ENCODE assay signal across 27 cellular contexts in the genomic region with DNA sequence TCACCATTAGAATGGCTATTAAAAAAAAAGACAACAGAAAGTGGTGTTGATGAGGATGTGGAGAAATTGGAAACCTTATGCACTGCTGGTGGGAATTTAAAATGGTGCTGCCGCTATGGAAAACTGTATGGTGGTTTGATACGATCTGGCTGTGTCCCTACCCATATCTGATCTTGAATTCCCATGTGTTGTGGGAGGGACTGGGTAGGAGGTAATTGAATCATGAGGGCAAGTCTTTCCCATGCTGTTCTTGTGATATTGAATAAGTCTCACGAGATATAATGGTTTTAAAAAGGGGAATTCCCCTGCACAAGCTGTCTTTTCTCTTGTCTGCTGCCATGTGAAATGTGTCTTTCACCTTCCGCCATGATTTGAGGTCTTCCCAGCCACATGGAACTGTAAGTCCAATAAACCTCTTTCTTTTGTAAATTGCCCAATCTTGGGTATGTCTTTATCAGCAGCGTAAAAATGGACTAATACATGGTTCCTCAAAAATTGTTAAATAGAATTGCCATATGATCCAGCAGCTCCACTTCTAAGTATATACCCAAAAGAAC. TPM values are rescaled to one million over a fixed set of nuclear protein-coding genes. Genes with fewer than 3 reads are reported as not detected.
DNase-seq lines count a peak whose midpoint lies in the region; ATAC-seq, FAIRE-seq and TF ChIP-seq lines count a peak whose summit lies in the region.
"Had no signal": no experiment of that assay in that cellular context is flagged by ENCODE, and none has a peak within 500 bp of the region (broad histone marks: within the 10 kb centered on the region; RNA-seq: fewer than 3 reads in every experiment).

No MANE protein-coding gene starts in this region.

- no peak for TF ChIP-seq RAD21 in K562 (CRISPR knock-in tag; conservative IDR thresholded peaks at IDR 0.05 in 1 of 2, IDR thresholded peaks at IDR 0.05 in 1 of 2)

- no peak for DNase-seq in stimulated activated naive CD8-positive, alpha-beta T cell treated with anti-CD3 and anti-CD28 coated beads, Interleukin-15, Interleukin-2, amounts not matched to agents 100 U/mL and 50 U/mL, for 24 hours
- DNase-seq in SK-N-DZ (ENCODE audit: low spot score) (peak; percentile 20), K562 (ENCODE audit: extremely low read depth in 1 of 4, low spot score in 3 of 4) (no peak), NAMALWA (ENCODE audit: low spot score) (no peak)
- no peak for DNase-seq in stimulated activated naive CD8-positive, alpha-beta T cell treated with anti-CD3 and anti-CD28 coated beads, Interleukin-15, amount 100 ng/mL, for 72 hours
- no peak for DNase-seq in effector memory CD8-positive, alpha-beta T cell
- DNase-seq in stimulated activated CD4-positive, alpha-beta T cell treated with anti-CD3 and anti-CD28 coated beads, Interleukin-12 subunit alpha, Interleukin-12 subunit beta, amount 100 ng/mL, for 4 hours, result no peak
- DNase-seq: activated CD4-positive, alpha-beta T cell treated with anti-CD3 and anti-CD28 coated beads for 4 hours; central memory CD4-positive, alpha-beta T cell; DMS53; GDM1; lower lobe of right lung; mucosa of descending colon; MV-4-11; NCI-H1694; NCI-H524; right lobe of liver; SHP77; SW 1271; transverse colon had no signal

- peaks cover 90% of the 10 kb centered on the region for H3K36me3 Mint-ChIP-seq in stimulated activated naive CD8-positive, alpha-beta T cell treated with anti-CD3 and anti-CD28 coated beads, Interleukin-15, Interleukin-2, amounts not matched to agents 100 ng/mL and 50 ng/mL, for 24 hours (ENCODE audit: low read depth)
- H3K36me3 Mint-ChIP-seq in effector memory CD8-positive, alpha-beta T cell (ENCODE audit: insufficient read depth), result peaks cover 73% of the 10 kb centered on the region
- H3K36me3 Mint-ChIP-seq: neural progenitor cell had no signal

- H3K27ac ChIP-seq in K562 (ENCODE audit: extremely low read depth, low read depth, low read length), result no peak overlapping the region
- H3K27ac ChIP-seq: KMS-11, lower lobe of right lung, neural progenitor cell, right lobe of liver, transverse colon had no signal

- H3K36me3 ChIP-seq in K562 (ENCODE audit: control insufficient read depth, insufficient read depth, low read length), result peaks cover 70% of the 10 kb centered on the region; the same call in 2 of the 3 replicates
- H3K36me3 ChIP-seq: neural progenitor cell had no signal

- peak overlapping the region; percentile 76 for H3K27ac Mint-ChIP-seq in stimulated activated naive CD8-positive, alpha-beta T cell treated with anti-CD3 and anti-CD28 coated beads, Interleukin-15, Interleukin-2, amounts not matched to agents 100 ng/mL and 50 ng/mL, for 24 hours
- H3K27ac Mint-ChIP-seq in stimulated activated naive CD8-positive, alpha-beta T cell treated with anti-CD3 and anti-CD28 coated beads, Interleukin-15, amount 100 ng/mL, for 72 hours, result peak overlapping the region; percentile 28 to 57
- H3K27ac Mint-ChIP-seq in effector memory CD8-positive, alpha-beta T cell, result peak overlapping the region in 1 of 2 donors; percentile 33
- H3K27ac Mint-ChIP-seq: neural progenitor cell had no signal

- intact Hi-C loops in K562 (cut with micrococcal nuclease), result no loop called here

- 61% methylated on average over 5 of the region's 5 CpGs for WGBS in K562 (ENCODE audit: insufficient coverage, low coverage, missing lambda C conversion rate)

- peaks cover 71% of the 10 kb centered on the region for H3K4me1 Mint-ChIP-seq in stimulated activated naive CD8-positive, alpha-beta T cell treated with anti-CD3 and anti-CD28 coated beads, Interleukin-15, Interleukin-2, amounts not matched to agents 100 ng/mL and 50 ng/mL, for 24 hours (ENCODE audit: low read depth)
- H3K4me1 Mint-ChIP-seq in stimulated activated naive CD8-positive, alpha-beta T cell treated with anti-CD3 and anti-CD28 coated beads, Interleukin-15, amount 100 ng/mL, for 72 hours, result peaks cover 86% of the 10 kb centered on the region
- H3K4me1 Mint-ChIP-seq in effector memory CD8-positive, alpha-beta T cell (ENCODE audit: low read depth in 2 of 2), result peaks cover 34 to 56% of the 10 kb centered on the region in 2 donors

- in situ Hi-C loops in K562 (cut with MboI), result no loop called here

- no peak for TF ChIP-seq CTCF in K562 (IDR thresholded peaks at IDR 0.05 in 2 of 3, conservative IDR thresholded peaks at IDR 0.05 in 1 of 3; ENCODE audit: insufficient read depth in 2 of 3, low read depth in 1 of 3, low read length in 3 of 3)

- no peak for ATAC-seq in stimulated activated naive CD8-positive, alpha-beta T cell treated with anti-CD3 and anti-CD28 coated beads, Interleukin-15, Interleukin-2, amounts not matched to agents 100 U/mL and 50 U/mL, for 24 hours
- no peak for ATAC-seq in K562
- no peak for ATAC-seq in stimulated activated naive CD8-positive, alpha-beta T cell treated with anti-CD3 and anti-CD28 coated beads, Interleukin-15, amount 100 ng/mL, for 72 hours
- ATAC-seq in effector memory CD8-positive, alpha-beta T cell (replicated peaks), result no peak
- ATAC-seq: lower lobe of right lung, mucosa of descending colon, right lobe of liver had no signal

- H2AFZ ChIP-seq in K562 (ENCODE audit: low read depth, low read length), result no peak overlapping the region
- H2AFZ ChIP-seq: neural progenitor cell had no signal

- FAIRE-seq in K562 (lab: Jason Lieb, UNC), result no peak
- FAIRE-seq: astrocyte, HTR-8/SVneo had no signal

- H3K9ac ChIP-seq in K562 (ENCODE audit: insufficient read depth in 1 of 2, low read depth in 2 of 2, low read length in 2 of 2), result no peak overlapping the region
- H3K9ac ChIP-seq: KMS-11, neural progenitor cell had no signal

- H3K4me1 ChIP-seq in K562 (replicated peaks in 1 of 2; ENCODE audit: control insufficient read depth in 2 of 2, insufficient read depth in 2 of 2, low read length in 2 of 2), result peaks cover 6 to 9% of the 10 kb centered on the region in 2 experiments; a peak in 3 of 5 replicates

- BruUV-seq in K562 (replicated peaks; lab: Mats Ljungman, UMichigan), result no TSS peak

- H4K20me1 ChIP-seq in K562 (replicated peaks; ENCODE audit: control insufficient read depth, insufficient read depth, low read length), result no peaks in the 10 kb centered on the region

- H3K4me3 Mint-ChIP-seq in stimulated activated naive CD8-positive, alpha-beta T cell treated with anti-CD3 and anti-CD28 coated beads, Interleukin-15, Interleukin-2, amounts not matched to agents 100 ng/mL and 50 ng/mL, for 24 hours, result peak overlapping the region; percentile 88
- H3K4me3 Mint-ChIP-seq in stimulated activated naive CD8-positive, alpha-beta T cell treated with anti-CD3 and anti-CD28 coated beads, Interleukin-15, amount 100 ng/mL, for 72 hours, result peak overlapping the region; percentile 8 to 38
- no peak overlapping the region for H3K4me3 Mint-ChIP-seq in effector memory CD8-positive, alpha-beta T cell
- H3K4me3 Mint-ChIP-seq: neural progenitor cell had no signal

- no peaks in the 10 kb centered on the region for H3K9me3 Mint-ChIP-seq in stimulated activated naive CD8-positive, alpha-beta T cell treated with anti-CD3 and anti-CD28 coated beads, Interleukin-15, Interleukin-2, amounts not matched to agents 100 ng/mL and 50 ng/mL, for 24 hours
- no peaks in the 10 kb centered on the region for H3K9me3 Mint-ChIP-seq in stimulated activated naive CD8-positive, alpha-beta T cell treated with anti-CD3 and anti-CD28 coated beads, Interleukin-15, amount 100 ng/mL, for 72 hours
- H3K9me3 Mint-ChIP-seq in effector memory CD8-positive, alpha-beta T cell, result no peaks in the 10 kb centered on the region
- H3K9me3 Mint-ChIP-seq: neural progenitor cell had no signal

- CTCF ChIA-PET in K562 (lab: Yijun Ruan, JAX; ENCODE audit: low intra/inter-chr PET ratio), result no interaction called here

- H3K27me3 ChIP-seq in K562 (ENCODE audit: control insufficient read depth in 2 of 2, insufficient read depth in 2 of 2, low read length in 2 of 2), result no peaks in the 10 kb centered on the region
- H3K27me3 ChIP-seq: neural progenitor cell, right lobe of liver, transverse colon had no signal

- peaks cover 11% of the 10 kb centered on the region; the same call in 2 of the 3 replicates for H3K79me2 ChIP-seq in K562 (ENCODE audit: control insufficient read depth, insufficient read depth, low read length)

- H3K4me2 ChIP-seq in K562 (ENCODE audit: insufficient read depth, low read length), result no peak overlapping the region
- H3K4me2 ChIP-seq: KMS-11, neural progenitor cell had no signal

- TF ChIP-seq EP300 in K562 (IDR thresholded peaks at IDR 0.05; ENCODE audit: low read length), result no peak

- no peaks in the 10 kb centered on the region for H3K9me1 ChIP-seq in K562 (ENCODE audit: control insufficient read depth, insufficient read depth, low read length)

- no peaks in the 10 kb centered on the region for H3K9me3 ChIP-seq in K562 (replicated peaks; ENCODE audit: control insufficient read depth, insufficient read depth, low read depth, low read length)
- H3K9me3 ChIP-seq: lower lobe of right lung, mucosa of descending colon, right lobe of liver, transverse colon had no signal

- H3K4me3 ChIP-seq in K562, result no peak overlapping the region
- H3K4me3 ChIP-seq: lower lobe of right lung, mucosa of descending colon, neural progenitor cell, right lobe of liver, transverse colon had no signal

- POLR2A ChIA-PET in K562 (lab: Yijun Ruan, JAX), result interaction anchor here (1.4 kb wide), 1 partner anchor 8 kb away, joined by 8 read pairs; no protein-coding TSS in a partner anchor

- no peak for TF ChIP-seq POLR2A in K562 (conservative IDR thresholded peaks at IDR 0.05)

- no peaks in the 10 kb centered on the region for H3K27me3 Mint-ChIP-seq in stimulated activated naive CD8-positive, alpha-beta T cell treated with anti-CD3 and anti-CD28 coated beads, Interleukin-15, Interleukin-2, amounts not matched to agents 100 ng/mL and 50 ng/mL, for 24 hours
- H3K27me3 Mint-ChIP-seq in stimulated activated naive CD8-positive, alpha-beta T cell treated with anti-CD3 and anti-CD28 coated beads, Interleukin-15, amount 100 ng/mL, for 72 hours, result no peaks in the 10 kb centered on the region
- H3K27me3 Mint-ChIP-seq in effector memory CD8-positive, alpha-beta T cell, result no peaks in the 10 kb centered on the region

RNA-seq across cellular contexts. Expression of gene TAP2, which starts 4.9 kb away (rescaled TPM):
- 0.71 and 1.2 TPM in 2 replicates for polyA plus RNA-seq in SK-N-DZ (2014; cell fraction: cytosol; rRNA removed)
- polyA plus RNA-seq in SK-N-DZ (2014; cell fraction: nucleus; rRNA removed), result 0.37 and 1.2 TPM in 2 replicates
- 57.7 and 67.6 TPM in 2 replicates for total RNA-seq in K562 (2011; cell fraction: chromatin; rRNA removed; ENCODE audit: low replicate concordance)
- total RNA-seq in K562 (2011; cell fraction: nucleolus; rRNA removed), result 84.4 and 89.1 TPM in 2 replicates
- 63.3 and 85.4 TPM in 2 replicates for total RNA-seq in K562 (2011; cell fraction: nucleoplasm; rRNA removed)
- total RNA-seq in K562 (2014; rRNA removed) (19.8 and 26.6 TPM in 2 replicates), K562 (2014; rRNA removed; fragmentation: Illumina TruSeq; extraction: Trizol) (12.9 and 18.4 TPM in 2 replicates), K562 (2015; rRNA removed; fragmentation: Illumina TruSeq; extraction: Trizol) (13.9 and 15.2 TPM in 2 replicates), K562 (2021) (47.2 and 53.5 TPM in 2 replicates)
- polyA plus RNA-seq in K562 (2011; rRNA removed) (15.7 and 19.6 TPM in 2 replicates), K562 (2014; fragmentation: Illumina TruSeq; extraction: Trizol) (26.8 and 27.3 TPM in 2 replicates), K562 (2014; fragmentation: Nextera tagmentation; extraction: Ambion mirVana) (1 to 10 TPM; 2.0 to 3.1 TPM), K562 (2014; rRNA removed) (27.7 and 35.3 TPM in 2 replicates)
- 14.2 and 21.5 TPM in 2 replicates for polyA plus RNA-seq in K562 (2011; cell fraction: cytosol; rRNA removed)
- polyA plus RNA-seq in K562 (2011; cell fraction: nucleus; rRNA removed), result 53.7 and 124 TPM in 2 replicates
- 19.9 and 26.3 TPM in 2 replicates for polyA plus RNA-seq in K562 (2012)
- polyA minus RNA-seq in K562 (2011; rRNA and poly(A)+ RNA removed), result 12.2 and 26.6 TPM in 2 replicates
- polyA minus RNA-seq in K562 (2011; cell fraction: cytosol; rRNA and poly(A)+ RNA removed), result 7.1 and 25.6 TPM in 2 replicates
- polyA minus RNA-seq in K562 (2011; cell fraction: nucleus; rRNA and poly(A)+ RNA removed), result 31.2 and 44.6 TPM in 2 replicates

RNA-seq across cellular contexts. Expression of gene PSMB8, which starts 10.2 kb away (rescaled TPM):
- polyA plus RNA-seq in SK-N-DZ (2014; cell fraction: cytosol; rRNA removed), result not detected in 2 replicates
- not detected in 2 replicates for polyA plus RNA-seq in SK-N-DZ (2014; cell fraction: nucleus; rRNA removed)
- total RNA-seq in K562 (2011; cell fraction: chromatin; rRNA removed; ENCODE audit: low replicate concordance), result 0.30 and 0.72 TPM in 2 replicates
- 0.17 TPM in 1 of 2 replicates, not detected in the other for total RNA-seq in K562 (2011; cell fraction: nucleolus; rRNA removed)
- total RNA-seq in K562 (2011; cell fraction: nucleoplasm; rRNA removed), result 0.59 TPM in 1 of 2 replicates, not detected in the other
- total RNA-seq in K562 (2014; rRNA removed) (2.0 and 3.7 TPM in 2 replicates), K562 (2014; rRNA removed; fragmentation: Illumina TruSeq; extraction: Trizol) (1.9 and 2.0 TPM in 2 replicates), K562 (2015; rRNA removed; fragmentation: Illumina TruSeq; extraction: Trizol) (3.2 and 4.0 TPM in 2 replicates), K562 (2021) (2.9 and 3.3 TPM in 2 replicates)
- polyA plus RNA-seq in K562 (2011; rRNA removed) (0.12 and 0.71 TPM in 2 replicates), K562 (2014; fragmentation: Illumina TruSeq; extraction: Trizol) (2.0 and 2.7 TPM in 2 replicates), K562 (2014; fragmentation: Nextera tagmentation; extraction: Ambion mirVana) (1 to 10 TPM; 2.4 to 2.6 TPM), K562 (2014; rRNA removed) (2.8 and 4.4 TPM in 2 replicates)
- 0.37 and 0.66 TPM in 2 replicates for polyA plus RNA-seq in K562 (2011; cell fraction: cytosol; rRNA removed)
- polyA plus RNA-seq in K562 (2011; cell fraction: nucleus; rRNA removed), result 0.11 and 0.47 TPM in 2 replicates
- polyA plus RNA-seq in K562 (2012), result 4.3 and 11.5 TPM in 2 replicates
- 0.18 TPM in 1 of 2 replicates, not detected in the other for polyA minus RNA-seq in K562 (2011; rRNA and poly(A)+ RNA removed)
- polyA minus RNA-seq in K562 (2011; cell fraction: cytosol; rRNA and poly(A)+ RNA removed), result 2.5 TPM in 1 of 2 replicates, not detected in the other
- polyA minus RNA-seq in K562 (2011; cell fraction: nucleus; rRNA and poly(A)+ RNA removed), result 0.13 and 0.44 TPM in 2 replicates

RNA-seq across cellular contexts. Expression of gene HLA-DOB, which starts 16.9 kb away (rescaled TPM):
- 0.21 TPM in 1 of 2 replicates, not detected in the other for polyA plus RNA-seq in SK-N-DZ (2014; cell fraction: cytosol; rRNA removed)
- not detected in 2 replicates for polyA plus RNA-seq in SK-N-DZ (2014; cell fraction: nucleus; rRNA removed)
- total RNA-seq in K562 (2011; cell fraction: chromatin; rRNA removed; ENCODE audit: low replicate concordance), result 15.6 and 18.3 TPM in 2 replicates
- total RNA-seq in K562 (2011; cell fraction: nucleolus; rRNA removed), result 5.8 and 6.8 TPM in 2 replicates
- 8.9 and 15.7 TPM in 2 replicates for total RNA-seq in K562 (2011; cell fraction: nucleoplasm; rRNA removed)
- 0.98 and 1.7 TPM in 2 replicates for total RNA-seq in K562 (2014; rRNA removed)
- total RNA-seq in K562 (2014; rRNA removed; fragmentation: Illumina TruSeq; extraction: Trizol), result 2.3 TPM in 2 replicates
- 1.1 and 1.2 TPM in 2 replicates for total RNA-seq in K562 (2015; rRNA removed; fragmentation: Illumina TruSeq; extraction: Trizol)
- 1.3 and 2.5 TPM in 2 replicates for total RNA-seq in K562 (2021)
- polyA plus RNA-seq in K562 (2011; rRNA removed), result 4.0 and 4.6 TPM in 2 replicates
- 0.92 and 1.8 TPM in 2 replicates for polyA plus RNA-seq in K562 (2011; cell fraction: cytosol; rRNA removed)
- polyA plus RNA-seq in K562 (2011; cell fraction: nucleus; rRNA removed), result 38.4 and 42.2 TPM in 2 replicates
- polyA plus RNA-seq in K562 (2012), result 1.8 and 4.9 TPM in 2 replicates
- 3.7 and 3.8 TPM in 2 replicates for polyA plus RNA-seq in K562 (2014; fragmentation: Illumina TruSeq; extraction: Trizol)
- 1 to 10 TPM; 2.5 to 2.7 TPM for polyA plus RNA-seq in K562 (2014; fragmentation: Nextera tagmentation; extraction: Ambion mirVana)
- polyA plus RNA-seq in K562 (2014; rRNA removed), result 1.8 and 3.2 TPM in 2 replicates
- polyA minus RNA-seq in K562 (2011; rRNA and poly(A)+ RNA removed), result 1.4 and 1.7 TPM in 2 replicates
- polyA minus RNA-seq in K562 (2011; cell fraction: cytosol; rRNA and poly(A)+ RNA removed), result 0.91 TPM in 1 of 2 replicates, not detected in the other
- polyA minus RNA-seq in K562 (2011; cell fraction: nucleus; rRNA and poly(A)+ RNA removed), result 1.6 and 3.0 TPM in 2 replicates
- total RNA-seq: H4, kidney epithelial cell had no signal

RNA-seq across cellular contexts. Expression of gene TAP1, which starts 19.8 kb away (rescaled TPM):
- polyA plus RNA-seq in SK-N-DZ (2014; cell fraction: cytosol; rRNA removed), result not detected in 2 replicates
- not detected in 2 replicates for polyA plus RNA-seq in SK-N-DZ (2014; cell fraction: nucleus; rRNA removed)
- total RNA-seq in K562 (2011; cell fraction: chromatin; rRNA removed; ENCODE audit: low replicate concordance), result 5.1 and 12.0 TPM in 2 replicates
- total RNA-seq in K562 (2011; cell fraction: nucleolus; rRNA removed), result 7.8 and 9.3 TPM in 2 replicates
- total RNA-seq in K562 (2011; cell fraction: nucleoplasm; rRNA removed), result 6.3 and 7.5 TPM in 2 replicates
- total RNA-seq in K562 (2014; rRNA removed) (3.5 and 8.6 TPM in 2 replicates), K562 (2014; rRNA removed; fragmentation: Illumina TruSeq; extraction: Trizol) (2.6 and 4.2 TPM in 2 replicates), K562 (2015; rRNA removed; fragmentation: Illumina TruSeq; extraction: Trizol) (3.6 and 3.9 TPM in 2 replicates), K562 (2021) (5.5 and 6.3 TPM in 2 replicates)
- polyA plus RNA-seq in K562 (2011; rRNA removed) (4.3 and 9.2 TPM in 2 replicates), K562 (2014; fragmentation: Illumina TruSeq; extraction: Trizol) (4.0 and 4.9 TPM in 2 replicates), K562 (2014; fragmentation: Nextera tagmentation; extraction: Ambion mirVana) (1 to 10 TPM; 1.3 to 1.7 TPM), K562 (2014; rRNA removed) (6.0 and 6.9 TPM in 2 replicates)
- 5.1 and 6.7 TPM in 2 replicates for polyA plus RNA-seq in K562 (2011; cell fraction: cytosol; rRNA removed)
- 6.2 and 11.2 TPM in 2 replicates for polyA plus RNA-seq in K562 (2011; cell fraction: nucleus; rRNA removed)
- 6.4 and 12.2 TPM in 2 replicates for polyA plus RNA-seq in K562 (2012)
- 4.4 and 6.5 TPM in 2 replicates for polyA minus RNA-seq in K562 (2011; rRNA and poly(A)+ RNA removed)
- polyA minus RNA-seq in K562 (2011; cell fraction: cytosol; rRNA and poly(A)+ RNA removed), result 2.5 and 3.3 TPM in 2 replicates
- polyA minus RNA-seq in K562 (2011; cell fraction: nucleus; rRNA and poly(A)+ RNA removed), result 1.5 and 3.1 TPM in 2 replicates

RNA-seq across cellular contexts. Expression of gene PSMB9, which starts 20.3 kb away (rescaled TPM):
- polyA plus RNA-seq in SK-N-DZ (2014; cell fraction: cytosol; rRNA removed), result not detected in 2 replicates
- polyA plus RNA-seq in SK-N-DZ (2014; cell fraction: nucleus; rRNA removed), result not detected in 2 replicates
- total RNA-seq in K562 (2011; cell fraction: chromatin; rRNA removed; ENCODE audit: low replicate concordance), result 0.14 and 0.19 TPM in 2 replicates
- total RNA-seq in K562 (2011; cell fraction: nucleolus; rRNA removed), result 0.67 TPM in 1 of 2 replicates, not detected in the other
- total RNA-seq in K562 (2011; cell fraction: nucleoplasm; rRNA removed), result 0.23 and 0.59 TPM in 2 replicates
- 3.0 TPM in 2 replicates for total RNA-seq in K562 (2014; rRNA removed)
- 1.1 and 1.8 TPM in 2 replicates for total RNA-seq in K562 (2014; rRNA removed; fragmentation: Illumina TruSeq; extraction: Trizol)
- total RNA-seq in K562 (2015; rRNA removed; fragmentation: Illumina TruSeq; extraction: Trizol), result 2.3 and 3.7 TPM in 2 replicates
- 3.2 and 3.4 TPM in 2 replicates for total RNA-seq in K562 (2021)
- polyA plus RNA-seq in K562 (2011; rRNA removed), result 1.7 and 2.6 TPM in 2 replicates
- polyA plus RNA-seq in K562 (2011; cell fraction: cytosol; rRNA removed), result 3.4 and 3.6 TPM in 2 replicates
- polyA plus RNA-seq in K562 (2011; cell fraction: nucleus; rRNA removed), result 0.68 and 1.4 TPM in 2 replicates
- polyA plus RNA-seq in K562 (2012), result 7.3 and 12.9 TPM in 2 replicates
- polyA plus RNA-seq in K562 (2014; fragmentation: Illumina TruSeq; extraction: Trizol), result 1.8 and 2.1 TPM in 2 replicates
- 1 to 10 TPM; 1.9 to 2.8 TPM for polyA plus RNA-seq in K562 (2014; fragmentation: Nextera tagmentation; extraction: Ambion mirVana)
- 2.4 and 2.5 TPM in 2 replicates for polyA plus RNA-seq in K562 (2014; rRNA removed)
- polyA minus RNA-seq in K562 (2011; rRNA and poly(A)+ RNA removed), result 0.33 and 0.70 TPM in 2 replicates
- 2.0 TPM in 1 of 2 replicates, not detected in the other for polyA minus RNA-seq in K562 (2011; cell fraction: cytosol; rRNA and poly(A)+ RNA removed)
- polyA minus RNA-seq in K562 (2011; cell fraction: nucleus; rRNA and poly(A)+ RNA removed), result 0.44 and 0.94 TPM in 2 replicates

Comparison
In these comparisons a context has a peak if more than half of its experiments do, and no peak if none do; other contexts are left out.
1. H3K4me3 Mint-ChIP-seq: peak in stimulated activated naive CD8-positive, alpha-beta T cell treated with anti-CD3 and anti-CD28 coated beads, Interleukin-15, Interleukin-2, amounts not matched to agents 100 ng/mL and 50 ng/mL, for 24 hours (single experiment) and stimulated activated naive CD8-positive, alpha-beta T cell treated with anti-CD3 and anti-CD28 coated beads, Interleukin-15, amount 100 ng/mL, for 72 hours (2 of 2); none in effector memory CD8-positive, alpha-beta T cell (0 of 2).